Comparison of ENCODE assay signal across 1 cellular context in genomic region chr5:171615201-171616001, GRCh38.
TF ChIP-seq lines count a peak whose summit lies in the region.

No MANE protein-coding gene starts in this region.

TF ChIP-seq in Ishikawa, 13 proteins besides CTCF, POLR2A, EP300 and RAD21 (continued from another document):
- TF ChIP-seq, protein P1, sequence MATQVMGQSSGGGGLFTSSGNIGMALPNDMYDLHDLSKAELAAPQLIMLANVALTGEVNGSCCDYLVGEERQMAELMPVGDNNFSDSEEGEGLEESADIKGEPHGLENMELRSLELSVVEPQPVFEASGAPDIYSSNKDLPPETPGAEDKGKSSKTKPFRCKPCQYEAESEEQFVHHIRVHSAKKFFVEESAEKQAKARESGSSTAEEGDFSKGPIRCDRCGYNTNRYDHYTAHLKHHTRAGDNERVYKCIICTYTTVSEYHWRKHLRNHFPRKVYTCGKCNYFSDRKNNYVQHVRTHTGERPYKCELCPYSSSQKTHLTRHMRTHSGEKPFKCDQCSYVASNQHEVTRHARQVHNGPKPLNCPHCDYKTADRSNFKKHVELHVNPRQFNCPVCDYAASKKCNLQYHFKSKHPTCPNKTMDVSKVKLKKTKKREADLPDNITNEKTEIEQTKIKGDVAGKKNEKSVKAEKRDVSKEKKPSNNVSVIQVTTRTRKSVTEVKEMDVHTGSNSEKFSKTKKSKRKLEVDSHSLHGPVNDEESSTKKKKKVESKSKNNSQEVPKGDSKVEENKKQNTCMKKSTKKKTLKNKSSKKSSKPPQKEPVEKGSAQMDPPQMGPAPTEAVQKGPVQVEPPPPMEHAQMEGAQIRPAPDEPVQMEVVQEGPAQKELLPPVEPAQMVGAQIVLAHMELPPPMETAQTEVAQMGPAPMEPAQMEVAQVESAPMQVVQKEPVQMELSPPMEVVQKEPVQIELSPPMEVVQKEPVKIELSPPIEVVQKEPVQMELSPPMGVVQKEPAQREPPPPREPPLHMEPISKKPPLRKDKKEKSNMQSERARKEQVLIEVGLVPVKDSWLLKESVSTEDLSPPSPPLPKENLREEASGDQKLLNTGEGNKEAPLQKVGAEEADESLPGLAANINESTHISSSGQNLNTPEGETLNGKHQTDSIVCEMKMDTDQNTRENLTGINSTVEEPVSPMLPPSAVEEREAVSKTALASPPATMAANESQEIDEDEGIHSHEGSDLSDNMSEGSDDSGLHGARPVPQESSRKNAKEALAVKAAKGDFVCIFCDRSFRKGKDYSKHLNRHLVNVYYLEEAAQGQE (IDR thresholded peaks at IDR 0.05; ENCODE audit: low read depth) = no peak
